12 cellular contexts compared by ENCODE assay signal in the genomic region with DNA sequence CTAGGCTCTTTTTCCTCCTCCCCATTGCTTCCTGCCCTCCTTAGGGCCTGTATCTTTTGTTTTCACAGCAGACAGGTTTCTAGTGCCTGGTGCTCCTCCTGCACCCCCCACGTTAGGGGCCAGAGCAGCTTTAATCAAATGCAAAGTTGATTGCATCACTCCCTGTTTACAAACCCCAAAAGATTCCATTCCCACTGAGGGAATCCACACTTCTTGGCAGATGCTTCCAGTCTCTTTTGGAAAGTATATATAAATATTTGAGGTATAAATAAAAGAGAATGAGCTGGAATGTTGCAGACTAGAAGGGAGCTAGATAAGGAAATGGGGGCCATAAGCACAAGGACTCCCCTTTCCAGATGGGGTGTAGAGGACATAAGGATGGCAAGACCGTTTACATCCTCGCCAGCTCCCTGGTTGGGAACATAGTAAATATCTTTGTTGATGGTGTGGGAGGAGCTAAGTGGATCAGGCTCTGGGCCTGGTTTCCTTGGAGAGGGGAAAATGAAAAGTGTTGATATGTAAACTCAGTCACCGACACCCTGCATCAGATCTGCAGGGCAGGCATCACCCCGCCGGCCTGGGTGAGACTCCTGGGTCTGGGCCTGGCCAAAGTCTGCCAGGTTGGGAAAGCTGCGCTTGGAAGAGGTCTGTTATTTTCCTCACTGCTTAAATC. TPM values are rescaled to one million over a fixed set of nuclear protein-coding genes. Genes with fewer than 3 reads are reported as not detected.
DNase-seq lines count a peak whose midpoint lies in the region; ATAC-seq and TF ChIP-seq lines count a peak whose summit lies in the region.
"Had no signal": no experiment of that assay in that cellular context is flagged by ENCODE, and none has a peak within 500 bp of the region (broad histone marks: within the 10 kb centered on the region; RNA-seq: fewer than 3 reads in every experiment).

No MANE protein-coding gene starts in this region.

- H3K36me3 ChIP-seq in HUES6 (ENCODE audit: control insufficient read depth, insufficient read depth, low read length) (peaks cover 61% of the 10 kb centered on the region), esophagus squamous epithelium (peaks cover 0 to 32% (median 0%) of the 10 kb centered on the region in 3 donors), muscle layer of colon (ENCODE audit: insufficient read depth, low read length) (peaks cover 8% of the 10 kb centered on the region)
- H3K36me3 ChIP-seq: brain microvascular endothelial cell had no signal

- no peak for TF ChIP-seq POLR2A in esophagus squamous epithelium (IDR thresholded peaks at IDR 0.05)

- H3K9ac ChIP-seq in HUES6 (ENCODE audit: low read length) (no peak overlapping the region), muscle layer of colon (ENCODE audit: low read length) (no peak overlapping the region)

- TF ChIP-seq CTCF in AG04450 (IDR thresholded peaks at IDR 0.05; ENCODE audit: low read depth, low read length) (no peak), esophagus squamous epithelium (IDR thresholded peaks at IDR 0.05) (no peak)

- H3K4me1 ChIP-seq in HUES6 (ENCODE audit: control insufficient read depth, insufficient read depth, low read length) (peaks cover 48% of the 10 kb centered on the region), esophagus squamous epithelium (peaks cover 10 to 55% (median 27%) of the 10 kb centered on the region in 3 donors), muscle layer of colon (ENCODE audit: insufficient read depth, low read length) (peaks cover 53% of the 10 kb centered on the region)
- H3K4me1 ChIP-seq: BE2C had no signal

- 46 to 48% methylated on average over 7 of the region's 7 CpGs for WGBS in esophagus squamous epithelium, 2 donors

- peak; percentile 83 for DNase-seq in AG04450 (ENCODE audit: low read depth, low spot score)
- no peak for DNase-seq in esophagus squamous epithelium (lab: John Stamatoyannopoulos, UW)
- no peak for DNase-seq in retina
- DNase-seq: BE2C, brain microvascular endothelial cell, NCI-H1105 treated with DMSO at 0.1 percent for 48 hours had no signal

- peaks cover 4% of the 10 kb centered on the region for H3K27me3 ChIP-seq in AG04450 (ENCODE audit: control insufficient read depth, insufficient read depth, low read length)
- H3K27me3 ChIP-seq in HUES6 (ENCODE audit: control insufficient read depth, insufficient read depth, low read length), result peaks cover 8% of the 10 kb centered on the region; the same call in 1 of the 2 replicates
- H3K27me3 ChIP-seq in esophagus squamous epithelium, result peaks cover 0 to 5% (median 0%) of the 10 kb centered on the region in 4 donors
- no peaks in the 10 kb centered on the region for H3K27me3 ChIP-seq in muscle layer of colon (ENCODE audit: control insufficient read depth in 1 of 2, insufficient read depth in 2 of 2, low read length in 2 of 2)

- no peak overlapping the region for H3K4me3 ChIP-seq in AG04450 (ENCODE audit: low read depth, low read length)
- 0 out of 2 replicates have a peak overlapping the region, but pooled peaks have one; percentile 17 for H3K4me3 ChIP-seq in HUES6 (ENCODE audit: low read depth, low read length)
- H3K4me3 ChIP-seq in esophagus squamous epithelium, result no peak overlapping the region
- H3K4me3 ChIP-seq in muscle layer of colon (ENCODE audit: low read depth in 1 of 2, low read length in 2 of 2), result peak overlapping the region in 1 of 2 donors; percentile 27

- intact Hi-C loops in esophagus squamous epithelium (cut with DNase I), result no loop called here

- CTCF ChIA-PET in AG04450 (lab: Charles Lee), result interaction anchor here (0.5 to 0.9 kb wide), 4 partner anchors 13 to 354 kb away, joined by 3 to 6 read pairs (median 3); partner anchors contain the start of genes ACTR3C and LRRC61

- ATAC-seq in GM19023 (IDR thresholded peaks at IDR 0.05; ENCODE audit: unreplicated experiment) (no peak), GM21390 (IDR thresholded peaks at IDR 0.05; ENCODE audit: unreplicated experiment) (no peak), HG03442 (IDR thresholded peaks at IDR 0.05; ENCODE audit: unreplicated experiment) (no peak)

- H3K27ac ChIP-seq in AG04450 (ENCODE audit: low read depth, low read length) (peak overlapping the region; percentile 77), HUES6 (ENCODE audit: low read depth, low read length) (peak overlapping the region; percentile 2; the same call in 1 of the 2 replicates), esophagus squamous epithelium (peak overlapping the region; percentile 35 to 79 (median 61)), muscle layer of colon (ENCODE audit: low read depth, low read length) (peak overlapping the region; percentile 48)
- H3K27ac ChIP-seq: brain microvascular endothelial cell had no signal

- H3K9me3 ChIP-seq in AG04450 (ENCODE audit: control insufficient read depth, insufficient read depth, low read length) (no peaks in the 10 kb centered on the region; the same call in 1 of the 2 replicates), HUES6 (ENCODE audit: control insufficient read depth, insufficient read depth, low read depth, low read length) (no peaks in the 10 kb centered on the region), esophagus squamous epithelium (no peaks in the 10 kb centered on the region), muscle layer of colon (ENCODE audit: low read length) (no peaks in the 10 kb centered on the region)
- H3K9me3 ChIP-seq: BE2C had no signal

- POLR2A ChIA-PET in AG04450 (lab: Yijun Ruan, JAX), result interaction anchor here (0.6 to 1.5 kb wide), 8 partner anchors 8 to 563 kb away, joined by 3 to 10 read pairs (median 3); partner anchors contain the start of gene REPIN1

RNA-seq across cellular contexts. Expression of gene RARRES2, which starts 6.2 kb away (rescaled TPM):
- polyA plus RNA-seq in AG04450 (2011; rRNA removed), result 6.7 and 7.0 TPM in 2 replicates
- 0.60 TPM in 1 of 2 replicates, not detected in the other for polyA minus RNA-seq in AG04450 (2011; rRNA and poly(A)+ RNA removed)
- total RNA-seq in esophagus squamous epithelium, result 100 to 1,000 TPM in 1 of 4 donors, 10 to 100 TPM in 1, 1 to 10 TPM in 2; 1.1 to 111 (median 14.9) TPM
- total RNA-seq: activated CD8-positive, alpha-beta memory T cell treated with anti-CD3 and anti-CD28 coated beads for 36 hours had no signal

RNA-seq across cellular contexts. Expression of gene ACTR3C, which starts 11.9 kb away (rescaled TPM):
- polyA plus RNA-seq in AG04450 (2011; rRNA removed), result 0.31 and 0.36 TPM in 2 replicates
- polyA minus RNA-seq in AG04450 (2011; rRNA and poly(A)+ RNA removed), result 0.18 and 0.30 TPM in 2 replicates
- 10 to 100 TPM in 3 of 4 donors, 1 to 10 TPM in 1; 8.3 to 25.6 (median 17.4) TPM for total RNA-seq in esophagus squamous epithelium

RNA-seq across cellular contexts. Expression of gene LRRC61, which starts 12.1 kb away (rescaled TPM):
- 0.17 and 0.57 TPM in 2 replicates for polyA plus RNA-seq in AG04450 (2011; rRNA removed)
- polyA minus RNA-seq in AG04450 (2011; rRNA and poly(A)+ RNA removed), result 0.17 and 0.46 TPM in 2 replicates
- total RNA-seq in esophagus squamous epithelium, result 10 to 100 TPM; 12.1 to 24.5 (median 14.5) TPM

RNA-seq across cellular contexts. Expression of gene REPIN1, which starts 33.4 kb away (rescaled TPM):
- 28.4 and 38.3 TPM in 2 replicates for polyA plus RNA-seq in AG04450 (2011; rRNA removed)
- 21.4 and 22.8 TPM in 2 replicates for polyA minus RNA-seq in AG04450 (2011; rRNA and poly(A)+ RNA removed)
- total RNA-seq in esophagus squamous epithelium, result 10 to 100 TPM; 42.8 to 75.7 (median 63.2) TPM

RNA-seq across cellular contexts. Expression of gene ZNF775, which starts 43.9 kb away (rescaled TPM):
- polyA plus RNA-seq in AG04450 (2011; rRNA removed), result 2.2 and 3.0 TPM in 2 replicates
- 1.1 and 2.0 TPM in 2 replicates for polyA minus RNA-seq in AG04450 (2011; rRNA and poly(A)+ RNA removed)
- total RNA-seq in esophagus squamous epithelium, result 1 to 10 TPM; 1.2 to 2.3 (median 1.8) TPM

Comparison
In these comparisons a context has a peak if more than half of its experiments do, and no peak if none do; other contexts are left out.
1. H3K27ac ChIP-seq: peak in every context shown above with its lines; median percentile 77 in AG04450; 61 in esophagus squamous epithelium; 48 in muscle layer of colon; 2 in HUES6.